18 cellular contexts compared by ENCODE assay signal in the genomic region with DNA sequence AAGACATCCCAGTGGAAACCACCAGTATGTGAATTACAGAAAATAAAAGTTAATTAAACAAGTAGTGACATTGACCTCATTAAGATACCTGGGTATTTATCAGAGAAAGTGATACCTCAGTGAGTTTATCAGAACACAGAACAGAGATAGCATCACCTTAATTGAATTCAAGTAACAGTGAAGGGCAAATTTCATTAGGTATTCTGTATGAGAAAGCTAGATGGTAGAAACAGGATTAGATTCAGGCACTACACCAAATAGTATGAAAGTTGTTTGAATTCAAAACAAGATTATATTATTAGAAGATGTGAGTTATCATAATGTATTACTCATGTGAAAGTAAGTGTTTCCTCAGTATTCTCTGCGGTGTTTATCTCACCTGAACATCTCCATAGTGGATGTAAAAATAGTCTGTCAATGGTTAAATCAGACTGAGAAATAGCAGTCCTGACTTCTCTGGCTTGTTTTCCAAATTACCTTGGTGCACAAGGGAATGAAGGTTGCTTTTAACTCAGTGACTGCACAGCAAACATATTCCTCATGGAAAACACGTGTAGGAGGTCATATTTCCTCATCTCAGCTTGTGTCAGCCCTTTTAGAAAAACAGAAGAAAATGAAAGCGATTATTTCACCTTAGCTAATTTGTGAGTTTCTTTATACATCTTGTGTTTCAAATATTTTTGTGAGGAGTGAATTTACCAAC.
DNase-seq lines count a peak whose midpoint lies in the region; ATAC-seq and TF ChIP-seq lines count a peak whose summit lies in the region.
"Had no signal": no experiment of that assay in that cellular context is flagged by ENCODE, and none has a peak within 500 bp of the region (broad histone marks: within the 10 kb centered on the region; RNA-seq: fewer than 3 reads in every experiment).

No MANE protein-coding gene starts in this region.

- peaks cover 36% of the 10 kb centered on the region for H3K4me1 Mint-ChIP-seq in osteocyte (ENCODE audit: unreplicated experiment)
- H3K4me1 Mint-ChIP-seq in T-cell: no peaks in the 10 kb centered on the region

- TF ChIP-seq POLR2A in GM18505 (IDR thresholded peaks at IDR 0.05; ENCODE audit: borderline replicate concordance, extremely low read depth, insufficient read depth, insufficient read length): no peak

- DNase-seq in AG20443 (ENCODE audit: low spot score) (peak; percentile 13), SK-N-DZ (ENCODE audit: low spot score) (peak; percentile 58), fibroblast of mammary gland (ENCODE audit: low read depth) (peak; percentile 34), osteocyte (ENCODE audit: extremely low spot score, unreplicated experiment) (no peak), left lobe of liver (ENCODE audit: low spot score) (no peak), T-helper 2 cell (no peak), T-cell (no peak)
- DNase-seq: 8988T; Calu3; CD4-positive, alpha-beta T cell; NCI-H1694 treated with DMSO at 0.1 percent for 48 hours; NCI-H510A; NCI-H774; PC-3; SIG-M5 had no signal

- CTCF ChIA-PET in T-cell (lab: Charles Lee): no interaction called here

- no peak for TF ChIP-seq CTCF in fibroblast of mammary gland (conservative IDR thresholded peaks at IDR 0.05; ENCODE audit: control insufficient read depth, insufficient read depth, low read depth, low read length)
- no peak for TF ChIP-seq CTCF in osteocyte (IDR thresholded peaks at IDR 0.05)

- ATAC-seq in left lobe of liver: no peak
- ATAC-seq in GM18505 (IDR thresholded peaks at IDR 0.05; ENCODE audit: unreplicated experiment): no peak
- ATAC-seq in T-cell (replicated peaks in 1 of 4): no peak
- ATAC-seq: K562, PC-3 had no signal

- H3K4me3 ChIP-seq in fibroblast of mammary gland (ENCODE audit: control insufficient read depth, low read depth, low read length): no peak overlapping the region
- H3K4me3 ChIP-seq: HAP-1, K562 had no signal

- POLR2A ChIA-PET in T-cell (lab: Charles Lee): no interaction called here

- H3K27ac Mint-ChIP-seq in osteocyte (ENCODE audit: unreplicated experiment) (peak overlapping the region; percentile 50), T-cell (no peak overlapping the region)
- H3K27ac Mint-ChIP-seq: CD4-positive, alpha-beta T cell had no signal

- H3K4me3 Mint-ChIP-seq in osteocyte (ENCODE audit: unreplicated experiment): no peak overlapping the region
- H3K4me3 Mint-ChIP-seq in T-cell: no peak overlapping the region
- H3K4me3 Mint-ChIP-seq: CD4-positive, alpha-beta T cell had no signal

- H3K27me3 Mint-ChIP-seq in osteocyte (ENCODE audit: unreplicated experiment) (no peaks in the 10 kb centered on the region), T-cell (no peaks in the 10 kb centered on the region)
- H3K27me3 Mint-ChIP-seq: CD4-positive, alpha-beta T cell had no signal

- H3K9me3 Mint-ChIP-seq in osteocyte (ENCODE audit: unreplicated experiment) (no peaks in the 10 kb centered on the region), T-cell (peaks cover 5 to 8% (median 6%) of the 10 kb centered on the region in 3 donors)

- H3K36me3 Mint-ChIP-seq in osteocyte (ENCODE audit: unreplicated experiment) (no peaks in the 10 kb centered on the region), T-cell (no peaks in the 10 kb centered on the region)

Comparison
In these comparisons a context has a peak if more than half of its experiments do, and no peak if none do; other contexts are left out.
1. DNase-seq: peak in AG20443 (single experiment), SK-N-DZ (single experiment) and fibroblast of mammary gland (single experiment); none in osteocyte (single experiment), left lobe of liver (single experiment), T-helper 2 cell (0 of 5) and T-cell (0 of 34).